Comparison of ENCODE assay signal across 8 cellular contexts in genomic region chr13:44815507-44816074, GRCh38.
DNase-seq lines count a peak whose midpoint lies in the region; ATAC-seq and TF ChIP-seq lines count a peak whose summit lies in the region.

No MANE protein-coding gene starts in this region.

- peak overlapping the region; percentile 86 for H3K27ac Mint-ChIP-seq in chondrocyte (ENCODE audit: unreplicated experiment)

- H3K9me3 Mint-ChIP-seq in chondrocyte (ENCODE audit: low read depth): no peaks in the 10 kb centered on the region

- H3K4me3 Mint-ChIP-seq in chondrocyte (ENCODE audit: unreplicated experiment): no peak overlapping the region

- ATAC-seq in GM18909 (IDR thresholded peaks at IDR 0.05; ENCODE audit: poor library complexity, unreplicated experiment) (no peak), HG02981 (IDR thresholded peaks at IDR 0.05; ENCODE audit: unreplicated experiment) (no peak), HG02588 (IDR thresholded peaks at IDR 0.05; ENCODE audit: unreplicated experiment) (no peak), HG02610 (IDR thresholded peaks at IDR 0.05; ENCODE audit: unreplicated experiment) (no peak)

- H3K36me3 Mint-ChIP-seq in chondrocyte (ENCODE audit: low read depth): no peaks in the 10 kb centered on the region

- peaks cover 79% of the 10 kb centered on the region for H3K4me1 Mint-ChIP-seq in chondrocyte (ENCODE audit: low read depth)

- DNase-seq in ELR (ENCODE audit: low read depth) (peak; percentile 98), M059J (ENCODE audit: low read depth) (peak; percentile 94), chondrocyte (ENCODE audit: low spot score) (no peak), putamen (ENCODE audit: low spot score) (peak; percentile 75)

- no peaks in the 10 kb centered on the region for H3K27me3 Mint-ChIP-seq in chondrocyte (ENCODE audit: low read depth)

- TF ChIP-seq CTCF in chondrocyte (IDR thresholded peaks at IDR 0.05): no peak
